Comparison of ENCODE assay signal across 8 cellular contexts in the genomic region with DNA sequence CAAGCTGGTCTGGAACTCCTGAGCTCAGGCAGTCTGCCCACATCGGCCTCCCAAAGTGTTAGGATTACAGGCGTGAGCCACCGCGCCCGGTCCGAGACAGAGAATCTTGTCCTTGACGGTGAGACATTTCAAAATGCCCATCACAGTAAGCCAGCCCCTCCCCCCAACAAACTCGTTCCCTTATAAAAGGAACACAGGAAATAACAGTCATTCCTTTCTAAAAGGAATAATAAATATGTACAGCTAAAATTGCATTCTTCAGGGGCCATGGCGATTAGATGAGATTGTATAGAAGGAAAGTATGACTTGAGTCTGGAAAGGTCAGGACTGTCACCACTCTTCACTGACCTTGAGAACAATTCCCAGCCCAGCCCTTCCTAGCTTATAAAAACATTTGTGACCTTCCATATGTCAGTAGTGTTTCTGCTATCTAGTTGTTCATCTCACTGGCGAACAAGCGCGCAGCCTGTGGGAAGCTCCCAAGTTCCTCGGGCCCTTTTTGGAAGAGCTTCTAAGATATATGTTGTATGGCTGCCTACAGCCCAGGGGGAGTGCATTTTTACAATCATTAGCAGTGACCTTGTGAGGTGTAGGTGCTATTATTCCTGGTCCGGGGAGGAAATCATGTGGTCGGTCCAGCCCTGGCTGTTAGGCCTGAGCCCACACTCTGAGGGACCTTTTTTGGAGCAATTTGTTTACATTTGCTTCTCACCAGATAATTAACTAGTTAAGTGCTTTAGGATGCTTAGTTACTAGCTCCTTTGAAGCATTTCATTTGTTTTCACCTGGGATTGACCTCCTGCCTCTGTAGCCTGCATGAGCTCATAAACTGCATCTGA. TPM values are rescaled to one million over a fixed set of nuclear protein-coding genes. Genes with fewer than 3 reads are reported as not detected.
DNase-seq lines count a peak whose midpoint lies in the region; ATAC-seq and TF ChIP-seq lines count a peak whose summit lies in the region.
"Had no signal": no experiment of that assay in that cellular context is flagged by ENCODE, and none has a peak within 500 bp of the region (broad histone marks: within the 10 kb centered on the region; RNA-seq: fewer than 3 reads in every experiment).

No MANE protein-coding gene starts in this region.

- ATAC-seq in IMR-90 (ENCODE audit: low read depth) (peak; percentile 70), right cardiac atrium (peak; percentile 50 to 64)
- ATAC-seq in activated naive CD8-positive, alpha-beta T cell treated with anti-CD3 and anti-CD28 coated beads, Interleukin-2, amount 50 U/mL, for 24 hours, result peak; percentile 25

- H3K79me1 ChIP-seq in IMR-90 (ENCODE audit: low read depth in 1 of 2, low read length in 2 of 2), result peaks cover 6 to 53% of the 10 kb centered on the region in 2 experiments

- H3K18ac ChIP-seq in IMR-90 (ENCODE audit: low read depth, low read length), result peak overlapping the region; percentile 86

- peak overlapping the region; percentile 90 for H3K14ac ChIP-seq in IMR-90 (replicated peaks; ENCODE audit: low read depth, low read length)

- no peaks in the 10 kb centered on the region for H3K27me3 Mint-ChIP-seq in activated naive CD8-positive, alpha-beta T cell treated with anti-CD3 and anti-CD28 coated beads, Interleukin-2, amount 50 U/mL, for 24 hours

- H2AK5ac ChIP-seq in IMR-90 (ENCODE audit: low read depth, low read length), result peak overlapping the region; percentile 98

- no TSS peak for BruUV-seq in IMR-90 (replicated peaks; lab: Mats Ljungman, UMichigan)

- peak overlapping the region; percentile 93 for H2BK120ac ChIP-seq in IMR-90 (ENCODE audit: low read depth, low read length)

- H2AK9ac ChIP-seq in IMR-90 (replicated peaks; ENCODE audit: low read depth, low read length, poor library complexity), result peak overlapping the region; percentile 84

- in situ Hi-C loops in IMR-90 (cut with MboI; ENCODE audit: low sequenced_read_pairs), result no loop called here

- peak overlapping the region; percentile 92 for H3K23ac ChIP-seq in IMR-90 (ENCODE audit: low read depth, low read length)

- TF ChIP-seq RAD21 in IMR-90 (IDR thresholded peaks at IDR 0.05; ENCODE audit: low read length), result no peak

- CTCF ChIA-PET in IMR-90 (lab: Yijun Ruan, JAX), result interaction anchor here (1.0 to 1.1 kb wide), 2 partner anchors 11 to 18 kb away, joined by 3 read pairs; no protein-coding TSS in a partner anchor

- peak overlapping the region; percentile 19 for H3K9ac ChIP-seq in IMR-90 (ENCODE audit: low read depth, low read length)
- peak overlapping the region in 1 of 3 donors; percentile 58 for H3K9ac ChIP-seq in skeletal muscle tissue (ENCODE audit: low read depth in 1 of 3, low read length in 3 of 3)

- H3K27ac ChIP-seq in IMR-90 (ENCODE audit: insufficient read depth, low read length) (peak overlapping the region; percentile 96), right cardiac atrium (ENCODE audit: low read length) (peak overlapping the region; percentile 88), skeletal muscle tissue (ENCODE audit: low read depth, low read length) (peak overlapping the region; percentile 60)

- H4K20me1 ChIP-seq in IMR-90 (ENCODE audit: insufficient read depth, low read length), result peaks cover 51% of the 10 kb centered on the region

- H3K4ac ChIP-seq in IMR-90 (ENCODE audit: low read depth, low read length), result peak overlapping the region; percentile 98

- 37% methylated on average over 5 of the region's 15 CpGs; no CpG with 5 or more reads in 1 of the 2 experiments for WGBS in IMR-90 (ENCODE audit: extremely low coverage in 2 of 2, insufficient read length in 1 of 2), 2 experiments
- 43% methylated on average over 15 of the region's 15 CpGs for WGBS in right cardiac atrium

- H3K9me3 ChIP-seq in IMR-90 (ENCODE audit: control insufficient read depth, insufficient read depth, low read length) (no peaks in the 10 kb centered on the region), right cardiac atrium (ENCODE audit: control insufficient read depth, low read length) (no peaks in the 10 kb centered on the region), skeletal muscle tissue (ENCODE audit: control insufficient read depth in 3 of 3, low read length in 3 of 3) (no peaks in the 10 kb centered on the region)

- H2BK5ac ChIP-seq in IMR-90 (ENCODE audit: low read depth, low read length, poor library complexity, severe bottlenecking), result peak overlapping the region; percentile 93

- H2AFZ ChIP-seq in IMR-90 (replicated peaks; ENCODE audit: low read length, poor library complexity), result no peak overlapping the region

- H4K5ac ChIP-seq in IMR-90 (ENCODE audit: low read depth, low read length), result peak overlapping the region; percentile 43

- H3K36me3 ChIP-seq in IMR-90 (ENCODE audit: control insufficient read depth, insufficient read depth, low read length), result no peaks in the 10 kb centered on the region
- H3K36me3 ChIP-seq in skeletal muscle tissue (ENCODE audit: control insufficient read depth in 3 of 3, insufficient read depth in 3 of 3, low read length in 3 of 3), result peaks cover 0 to 4% (median 0%) of the 10 kb centered on the region in 3 donors

- H3K4me1 Mint-ChIP-seq in activated naive CD8-positive, alpha-beta T cell treated with anti-CD3 and anti-CD28 coated beads, Interleukin-2, amount 50 U/mL, for 24 hours, result peaks cover 68% of the 10 kb centered on the region

- peak overlapping the region; percentile 94 for H4K91ac ChIP-seq in IMR-90 (ENCODE audit: insufficient read depth, low read depth, low read length)

- H3K27ac Mint-ChIP-seq in activated naive CD8-positive, alpha-beta T cell treated with anti-CD3 and anti-CD28 coated beads, Interleukin-2, amount 50 U/mL, for 24 hours, result no peak overlapping the region

- no peak for TF ChIP-seq POLR2A in IMR-90 (IDR thresholded peaks at IDR 0.05; ENCODE audit: low read depth, low read length)

- H3K4me1 ChIP-seq in IMR-90 (ENCODE audit: control insufficient read depth, insufficient read depth, low read length) (peaks cover 33% of the 10 kb centered on the region), right cardiac atrium (ENCODE audit: control insufficient read depth, insufficient read depth, low read length) (peaks cover 12% of the 10 kb centered on the region), skeletal muscle tissue (ENCODE audit: control insufficient read depth in 3 of 3, insufficient read depth in 3 of 3, low read length in 3 of 3) (peaks cover 50 to 65% (median 53%) of the 10 kb centered on the region in 3 donors)

- H3K36me3 Mint-ChIP-seq in activated naive CD8-positive, alpha-beta T cell treated with anti-CD3 and anti-CD28 coated beads, Interleukin-2, amount 50 U/mL, for 24 hours (ENCODE audit: low read depth), result peaks cover 27% of the 10 kb centered on the region

- H2BK20ac ChIP-seq in IMR-90 (ENCODE audit: low read depth, low read length), result peak overlapping the region; percentile 98

- H3K4me3 ChIP-seq in IMR-90 (ENCODE audit: insufficient read depth, low read depth, low read length), result no peak overlapping the region
- no peak overlapping the region for H3K4me3 ChIP-seq in right cardiac atrium (ENCODE audit: low read length)
- H3K4me3 ChIP-seq in skeletal muscle tissue (ENCODE audit: low read length in 3 of 3), result peak overlapping the region in 2 of 3 donors; percentile 14 to 60

- intact Hi-C loops in IMR-90 (cut with micrococcal nuclease), result no loop called here
- intact Hi-C loops in right cardiac atrium (cut with DNase I), result no loop called here

- H2BK15ac ChIP-seq in IMR-90 (ENCODE audit: low read depth, low read length), result peak overlapping the region; percentile 91; the same call in 2 of the 3 replicates

- peak overlapping the region; percentile 50 for H3K4me2 ChIP-seq in IMR-90 (ENCODE audit: low read depth, low read length)

- H3K9me3 Mint-ChIP-seq in activated naive CD8-positive, alpha-beta T cell treated with anti-CD3 and anti-CD28 coated beads, Interleukin-2, amount 50 U/mL, for 24 hours, result no peaks in the 10 kb centered on the region

- POLR2A ChIA-PET in IMR-90 (lab: Charles Lee; ENCODE audit: unreplicated experiment), result interaction anchor here (0.8 kb wide), 1 partner anchor 10 kb away, joined by 3 read pairs; no protein-coding TSS in a partner anchor

- peaks cover 25% of the 10 kb centered on the region for H3K9me1 ChIP-seq in IMR-90 (ENCODE audit: insufficient read depth, low read length)

- no peaks in the 10 kb centered on the region for H3K27me3 ChIP-seq in IMR-90 (ENCODE audit: control insufficient read depth, insufficient read depth, low read length)
- no peaks in the 10 kb centered on the region for H3K27me3 ChIP-seq in right cardiac atrium (ENCODE audit: control insufficient read depth, insufficient read depth)
- H3K27me3 ChIP-seq in skeletal muscle tissue (ENCODE audit: control insufficient read depth in 3 of 3, insufficient read depth in 3 of 3, low read length in 3 of 3), result no peaks in the 10 kb centered on the region

- H3K56ac ChIP-seq in IMR-90 (ENCODE audit: extremely low read depth, insufficient read depth, low read length), result peak overlapping the region; percentile 64

- DNase-seq in IMR-90, result peak; percentile 78
- no peak for DNase-seq in activated naive CD8-positive, alpha-beta T cell treated with anti-CD3 and anti-CD28 coated beads, Interleukin-2, amount 50 U/mL, for 24 hours
- peak in 1 of 3 donors; percentile 61 for DNase-seq in right cardiac atrium
- DNase-seq in amygdala (lab: John Stamatoyannopoulos, UW), result no peak
- DNase-seq in NCI-H526 treated with DMSO at 0.1 percent for 48 hours (lab: John Stamatoyannopoulos, UW), result no peak
- DNase-seq in SHP77 (lab: John Stamatoyannopoulos, UW), result no peak
- DNase-seq: NCI-H524 treated with DMSO at 0.1 percent for 48 hours had no signal

- no peak overlapping the region for H3K4me3 Mint-ChIP-seq in activated naive CD8-positive, alpha-beta T cell treated with anti-CD3 and anti-CD28 coated beads, Interleukin-2, amount 50 U/mL, for 24 hours

- H4K8ac ChIP-seq in IMR-90 (ENCODE audit: low read depth in 2 of 2, low read length in 2 of 2), result peak overlapping the region; percentile 59 to 96

- TF ChIP-seq CTCF in IMR-90 (conservative IDR thresholded peaks at IDR 0.05; ENCODE audit: low read depth, low read length), result no peak

- dilution Hi-C loops in IMR-90 (cut with HindIII; ENCODE audit: low sequenced_read_pairs, unreplicated experiment), result no loop called here

TF ChIP-seq in IMR-90, 13 proteins besides CTCF, POLR2A, EP300 and RAD21 (continues in another document):
- no peak for TF ChIP-seq SMC3 (IDR thresholded peaks at IDR 0.05; ENCODE audit: low read depth, low read length)
- TF ChIP-seq NFE2L2 (IDR thresholded peaks at IDR 0.05; ENCODE audit: low read depth, low read length), result no peak

RNA-seq across cellular contexts. Expression of a gene that starts 8.7 kb away (rescaled TPM):
- total RNA-seq in IMR-90 (2012; rRNA removed), result 104 and 119 TPM in 2 replicates
- polyA plus RNA-seq in IMR-90 (2012; rRNA removed), result 140 and 149 TPM in 2 replicates
- polyA plus RNA-seq in IMR-90 (2012; cell fraction: cytosol; rRNA removed), result 98.0 and 110 TPM in 2 replicates
- 71.0 and 75.7 TPM in 2 replicates for polyA plus RNA-seq in IMR-90 (2012; cell fraction: nucleus; rRNA removed; ENCODE audit: low replicate concordance)
- total RNA-seq in right cardiac atrium, result 100 to 1,000 TPM; 106 to 132 (median 109) TPM
- polyA plus RNA-seq in right cardiac atrium, result 70.7 TPM
- total RNA-seq in skeletal muscle tissue, result 13.0 TPM

RNA-seq across cellular contexts. Expression of a gene that starts 23.5 kb away (rescaled TPM):
- total RNA-seq in IMR-90 (2012; rRNA removed) (11.4 and 12.0 TPM in 2 replicates), right cardiac atrium (10 to 100 TPM; 15.7 to 18.1 (median 16.4) TPM), skeletal muscle tissue (12.0 TPM)
- polyA plus RNA-seq in IMR-90 (2012; rRNA removed) (18.8 and 19.6 TPM in 2 replicates), right cardiac atrium (16.5 TPM)
- polyA plus RNA-seq in IMR-90 (2012; cell fraction: cytosol; rRNA removed), result 14.5 and 15.0 TPM in 2 replicates
- polyA plus RNA-seq in IMR-90 (2012; cell fraction: nucleus; rRNA removed; ENCODE audit: low replicate concordance), result 24.6 and 26.4 TPM in 2 replicates

Comparison
In these comparisons a context has a peak if more than half of its experiments do, and no peak if none do; other contexts are left out.
1. H3K4me3 ChIP-seq: peak in skeletal muscle tissue (2 of 3); none in IMR-90 (single experiment) and right cardiac atrium (single experiment).
2. Peak in every context shown above with its lines, with median percentiles within 50 percentile points of each other: ATAC-seq and H3K27ac ChIP-seq.